1 cellular context compared by ENCODE assay signal in genomic region chr19:41904118-41904870, GRCh38.
A peak's percentile ranks its signal among the peaks of the same experiment; 100 is the strongest.
TF ChIP-seq lines count a peak whose summit lies in the region.

No MANE protein-coding gene starts in this region.

TF ChIP-seq in HepG2, 621 proteins besides CTCF, POLR2A, EP300 and RAD21 (continued from another document and continues in another):
- TF ChIP-seq, protein P1, sequence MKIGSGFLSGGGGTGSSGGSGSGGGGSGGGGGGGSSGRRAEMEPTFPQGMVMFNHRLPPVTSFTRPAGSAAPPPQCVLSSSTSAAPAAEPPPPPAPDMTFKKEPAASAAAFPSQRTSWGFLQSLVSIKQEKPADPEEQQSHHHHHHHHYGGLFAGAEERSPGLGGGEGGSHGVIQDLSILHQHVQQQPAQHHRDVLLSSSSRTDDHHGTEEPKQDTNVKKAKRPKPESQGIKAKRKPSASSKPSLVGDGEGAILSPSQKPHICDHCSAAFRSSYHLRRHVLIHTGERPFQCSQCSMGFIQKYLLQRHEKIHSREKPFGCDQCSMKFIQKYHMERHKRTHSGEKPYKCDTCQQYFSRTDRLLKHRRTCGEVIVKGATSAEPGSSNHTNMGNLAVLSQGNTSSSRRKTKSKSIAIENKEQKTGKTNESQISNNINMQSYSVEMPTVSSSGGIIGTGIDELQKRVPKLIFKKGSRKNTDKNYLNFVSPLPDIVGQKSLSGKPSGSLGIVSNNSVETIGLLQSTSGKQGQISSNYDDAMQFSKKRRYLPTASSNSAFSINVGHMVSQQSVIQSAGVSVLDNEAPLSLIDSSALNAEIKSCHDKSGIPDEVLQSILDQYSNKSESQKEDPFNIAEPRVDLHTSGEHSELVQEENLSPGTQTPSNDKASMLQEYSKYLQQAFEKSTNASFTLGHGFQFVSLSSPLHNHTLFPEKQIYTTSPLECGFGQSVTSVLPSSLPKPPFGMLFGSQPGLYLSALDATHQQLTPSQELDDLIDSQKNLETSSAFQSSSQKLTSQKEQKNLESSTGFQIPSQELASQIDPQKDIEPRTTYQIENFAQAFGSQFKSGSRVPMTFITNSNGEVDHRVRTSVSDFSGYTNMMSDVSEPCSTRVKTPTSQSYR (CRISPR knock-in tag; IDR thresholded peaks at IDR 0.05; ENCODE audit: borderline replicate concordance), result no peak
- TF ChIP-seq PCBP2 (optimal IDR thresholded peaks at IDR 0.05; ENCODE audit: low read depth, low read length, poor library complexity, severe bottlenecking) (no peak), MED8 (CRISPR knock-in tag; IDR thresholded peaks at IDR 0.05; ENCODE audit: insufficient replicate concordance) (no peak), TEAD3 (CRISPR knock-in tag; optimal IDR thresholded peaks at IDR 0.05; ENCODE audit: borderline replicate concordance) (peak; percentile 57), RORA (CRISPR knock-in tag; IDR thresholded peaks at IDR 0.05) (no peak), MTF2 (CRISPR knock-in tag; IDR thresholded peaks at IDR 0.05; ENCODE audit: borderline replicate concordance) (no peak), MXD4 (CRISPR knock-in tag; IDR thresholded peaks at IDR 0.05) (0 out of 2 replicates have a peak, but pooled peaks have one; percentile 26), DMAP1 (CRISPR knock-in tag; IDR thresholded peaks at IDR 0.05) (no peak), BCL3 (CRISPR knock-in tag; IDR thresholded peaks at IDR 0.05) (0 out of 2 replicates have a peak, but pooled peaks have one; percentile 21), THYN1 (CRISPR knock-in tag; IDR thresholded peaks at IDR 0.05; ENCODE audit: borderline replicate concordance, low read depth) (no peak), TGIF2 (CRISPR knock-in tag; IDR thresholded peaks at IDR 0.05) (no peak), ZNF629 (CRISPR knock-in tag; conservative IDR thresholded peaks at IDR 0.05) (no peak), PCBP1 (IDR thresholded peaks at IDR 0.05; ENCODE audit: borderline replicate concordance, low read depth, low read length) (no peak), MED13 (CRISPR knock-in tag; IDR thresholded peaks at IDR 0.05) (no peak), ZNF615 (CRISPR knock-in tag; IDR thresholded peaks at IDR 0.05; ENCODE audit: borderline replicate concordance) (no peak), ZNF552 (CRISPR knock-in tag; IDR thresholded peaks at IDR 0.05; ENCODE audit: borderline replicate concordance) (no peak; the same call in 1 of the 2 replicates), NFIB (CRISPR knock-in tag; IDR thresholded peaks at IDR 0.05; ENCODE audit: borderline replicate concordance) (no peak), ZSCAN31 (CRISPR knock-in tag; IDR thresholded peaks at IDR 0.05; ENCODE audit: low read depth) (no peak), JUND (CRISPR knock-in tag; IDR thresholded peaks at IDR 0.05) (no peak), ZNF605 (CRISPR knock-in tag; IDR thresholded peaks at IDR 0.05) (no peak), MAFG (CRISPR knock-in tag; IDR thresholded peaks at IDR 0.05) (no peak), MBD4 (IDR thresholded peaks at IDR 0.05; ENCODE audit: borderline replicate concordance, low read length) (no peak), GMEB2 (CRISPR knock-in tag; IDR thresholded peaks at IDR 0.05; ENCODE audit: low read depth) (no peak)
- TF ChIP-seq, protein P2, sequence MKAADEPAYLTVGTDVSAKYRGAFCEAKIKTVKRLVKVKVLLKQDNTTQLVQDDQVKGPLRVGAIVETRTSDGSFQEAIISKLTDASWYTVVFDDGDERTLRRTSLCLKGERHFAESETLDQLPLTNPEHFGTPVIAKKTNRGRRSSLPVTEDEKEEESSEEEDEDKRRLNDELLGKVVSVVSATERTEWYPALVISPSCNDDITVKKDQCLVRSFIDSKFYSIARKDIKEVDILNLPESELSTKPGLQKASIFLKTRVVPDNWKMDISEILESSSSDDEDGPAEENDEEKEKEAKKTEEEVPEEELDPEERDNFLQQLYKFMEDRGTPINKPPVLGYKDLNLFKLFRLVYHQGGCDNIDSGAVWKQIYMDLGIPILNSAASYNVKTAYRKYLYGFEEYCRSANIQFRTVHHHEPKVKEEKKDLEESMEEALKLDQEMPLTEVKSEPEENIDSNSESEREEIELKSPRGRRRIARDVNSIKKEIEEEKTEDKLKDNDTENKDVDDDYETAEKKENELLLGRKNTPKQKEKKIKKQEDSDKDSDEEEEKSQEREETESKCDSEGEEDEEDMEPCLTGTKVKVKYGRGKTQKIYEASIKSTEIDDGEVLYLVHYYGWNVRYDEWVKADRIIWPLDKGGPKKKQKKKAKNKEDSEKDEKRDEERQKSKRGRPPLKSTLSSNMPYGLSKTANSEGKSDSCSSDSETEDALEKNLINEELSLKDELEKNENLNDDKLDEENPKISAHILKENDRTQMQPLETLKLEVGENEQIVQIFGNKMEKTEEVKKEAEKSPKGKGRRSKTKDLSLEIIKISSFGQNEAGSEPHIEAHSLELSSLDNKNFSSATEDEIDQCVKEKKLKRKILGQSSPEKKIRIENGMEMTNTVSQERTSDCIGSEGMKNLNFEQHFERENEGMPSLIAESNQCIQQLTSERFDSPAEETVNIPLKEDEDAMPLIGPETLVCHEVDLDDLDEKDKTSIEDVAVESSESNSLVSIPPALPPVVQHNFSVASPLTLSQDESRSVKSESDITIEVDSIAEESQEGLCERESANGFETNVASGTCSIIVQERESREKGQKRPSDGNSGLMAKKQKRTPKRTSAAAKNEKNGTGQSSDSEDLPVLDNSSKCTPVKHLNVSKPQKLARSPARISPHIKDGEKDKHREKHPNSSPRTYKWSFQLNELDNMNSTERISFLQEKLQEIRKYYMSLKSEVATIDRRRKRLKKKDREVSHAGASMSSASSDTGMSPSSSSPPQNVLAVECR (CRISPR knock-in tag; IDR thresholded peaks at IDR 0.05; ENCODE audit: borderline replicate concordance), result no peak; the same call in 1 of the 2 replicates
- TF ChIP-seq, protein P3, sequence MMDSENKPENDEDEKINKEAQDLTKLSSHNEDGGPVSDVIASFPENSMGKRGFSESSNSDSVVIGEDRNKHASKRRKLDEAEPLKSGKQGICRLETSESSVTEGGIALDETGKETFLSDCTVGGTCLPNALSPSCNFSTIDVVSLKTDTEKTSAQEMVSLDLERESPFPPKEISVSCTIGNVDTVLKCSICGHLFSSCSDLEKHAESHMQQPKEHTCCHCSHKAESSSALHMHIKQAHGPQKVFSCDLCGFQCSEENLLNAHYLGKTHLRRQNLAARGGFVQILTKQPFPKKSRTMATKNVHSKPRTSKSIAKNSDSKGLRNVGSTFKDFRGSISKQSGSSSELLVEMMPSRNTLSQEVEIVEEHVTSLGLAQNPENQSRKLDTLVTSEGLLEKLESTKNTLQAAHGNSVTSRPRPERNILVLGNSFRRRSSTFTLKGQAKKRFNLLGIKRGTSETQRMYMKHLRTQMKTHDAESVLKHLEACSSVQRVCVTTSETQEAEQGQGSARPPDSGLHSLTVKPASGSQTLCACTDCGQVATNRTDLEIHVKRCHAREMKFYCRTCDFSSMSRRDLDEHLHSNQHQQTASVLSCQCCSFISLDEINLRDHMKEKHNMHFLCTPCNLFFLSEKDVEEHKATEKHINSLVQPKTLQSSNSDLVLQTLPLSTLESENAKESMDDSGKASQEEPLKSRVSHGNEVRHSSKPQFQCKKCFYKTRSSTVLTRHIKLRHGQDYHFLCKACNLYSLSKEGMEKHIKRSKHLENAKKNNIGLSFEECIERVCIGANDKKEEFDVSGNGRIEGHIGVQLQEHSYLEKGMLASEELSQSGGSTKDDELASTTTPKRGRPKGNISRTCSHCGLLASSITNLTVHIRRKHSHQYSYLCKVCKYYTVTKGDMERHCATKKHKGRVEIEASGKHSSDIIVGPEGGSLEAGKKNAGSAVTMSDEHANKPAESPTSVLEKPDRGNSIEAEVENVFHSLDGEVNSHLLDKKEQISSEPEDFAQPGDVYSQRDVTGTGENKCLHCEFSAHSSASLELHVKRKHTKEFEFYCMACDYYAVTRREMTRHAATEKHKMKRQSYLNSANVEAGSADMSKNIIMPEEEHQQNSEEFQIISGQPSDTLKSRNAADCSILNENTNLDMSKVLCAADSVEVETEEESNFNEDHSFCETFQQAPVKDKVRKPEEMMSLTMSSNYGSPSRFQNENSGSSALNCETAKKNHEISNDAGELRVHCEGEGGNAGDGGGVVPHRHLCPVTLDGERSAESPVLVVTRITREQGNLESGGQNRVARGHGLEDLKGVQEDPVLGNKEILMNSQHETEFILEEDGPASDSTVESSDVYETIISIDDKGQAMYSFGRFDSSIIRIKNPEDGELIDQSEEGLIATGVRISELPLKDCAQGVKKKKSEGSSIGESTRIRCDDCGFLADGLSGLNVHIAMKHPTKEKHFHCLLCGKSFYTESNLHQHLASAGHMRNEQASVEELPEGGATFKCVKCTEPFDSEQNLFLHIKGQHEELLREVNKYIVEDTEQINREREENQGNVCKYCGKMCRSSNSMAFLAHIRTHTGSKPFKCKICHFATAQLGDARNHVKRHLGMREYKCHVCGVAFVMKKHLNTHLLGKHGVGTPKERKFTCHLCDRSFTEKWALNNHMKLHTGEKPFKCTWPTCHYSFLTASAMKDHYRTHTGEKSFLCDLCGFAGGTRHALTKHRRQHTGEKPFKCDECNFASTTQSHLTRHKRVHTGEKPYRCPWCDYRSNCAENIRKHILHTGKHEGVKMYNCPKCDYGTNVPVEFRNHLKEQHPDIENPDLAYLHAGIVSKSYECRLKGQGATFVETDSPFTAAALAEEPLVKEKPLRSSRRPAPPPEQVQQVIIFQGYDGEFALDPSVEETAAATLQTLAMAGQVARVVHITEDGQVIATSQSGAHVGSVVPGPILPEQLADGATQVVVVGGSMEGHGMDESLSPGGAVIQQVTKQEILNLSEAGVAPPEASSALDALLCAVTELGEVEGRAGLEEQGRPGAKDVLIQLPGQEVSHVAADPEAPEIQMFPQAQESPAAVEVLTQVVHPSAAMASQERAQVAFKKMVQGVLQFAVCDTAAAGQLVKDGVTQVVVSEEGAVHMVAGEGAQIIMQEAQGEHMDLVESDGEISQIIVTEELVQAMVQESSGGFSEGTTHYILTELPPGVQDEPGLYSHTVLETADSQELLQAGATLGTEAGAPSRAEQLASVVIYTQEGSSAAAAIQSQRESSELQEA (CRISPR knock-in tag; IDR thresholded peaks at IDR 0.05; ENCODE audit: not compliant biosample characterization), result no peak
- TF ChIP-seq, protein P4, sequence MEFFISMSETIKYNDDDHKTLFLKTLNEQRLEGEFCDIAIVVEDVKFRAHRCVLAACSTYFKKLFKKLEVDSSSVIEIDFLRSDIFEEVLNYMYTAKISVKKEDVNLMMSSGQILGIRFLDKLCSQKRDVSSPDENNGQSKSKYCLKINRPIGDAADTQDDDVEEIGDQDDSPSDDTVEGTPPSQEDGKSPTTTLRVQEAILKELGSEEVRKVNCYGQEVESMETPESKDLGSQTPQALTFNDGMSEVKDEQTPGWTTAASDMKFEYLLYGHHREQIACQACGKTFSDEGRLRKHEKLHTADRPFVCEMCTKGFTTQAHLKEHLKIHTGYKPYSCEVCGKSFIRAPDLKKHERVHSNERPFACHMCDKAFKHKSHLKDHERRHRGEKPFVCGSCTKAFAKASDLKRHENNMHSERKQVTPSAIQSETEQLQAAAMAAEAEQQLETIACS (CRISPR knock-in tag; IDR thresholded peaks at IDR 0.05), result no peak
- TF ChIP-seq, protein P5, sequence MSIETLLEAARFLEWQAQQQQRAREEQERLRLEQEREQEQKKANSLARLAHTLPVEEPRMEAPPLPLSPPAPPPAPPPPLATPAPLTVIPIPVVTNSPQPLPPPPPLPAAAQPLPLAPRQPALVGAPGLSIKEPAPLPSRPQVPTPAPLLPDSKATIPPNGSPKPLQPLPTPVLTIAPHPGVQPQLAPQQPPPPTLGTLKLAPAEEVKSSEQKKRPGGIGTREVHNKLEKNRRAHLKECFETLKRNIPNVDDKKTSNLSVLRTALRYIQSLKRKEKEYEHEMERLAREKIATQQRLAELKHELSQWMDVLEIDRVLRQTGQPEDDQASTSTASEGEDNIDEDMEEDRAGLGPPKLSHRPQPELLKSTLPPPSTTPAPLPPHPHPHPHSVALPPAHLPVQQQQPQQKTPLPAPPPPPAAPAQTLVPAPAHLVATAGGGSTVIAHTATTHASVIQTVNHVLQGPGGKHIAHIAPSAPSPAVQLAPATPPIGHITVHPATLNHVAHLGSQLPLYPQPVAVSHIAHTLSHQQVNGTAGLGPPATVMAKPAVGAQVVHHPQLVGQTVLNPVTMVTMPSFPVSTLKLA (IDR thresholded peaks at IDR 0.05), result no peak
- TF ChIP-seq, protein P6, sequence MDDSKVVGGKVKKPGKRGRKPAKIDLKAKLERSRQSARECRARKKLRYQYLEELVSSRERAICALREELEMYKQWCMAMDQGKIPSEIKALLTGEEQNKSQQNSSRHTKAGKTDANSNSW (CRISPR knock-in tag; IDR thresholded peaks at IDR 0.05; ENCODE audit: borderline replicate concordance), result no peak
- TF ChIP-seq, protein P7, sequence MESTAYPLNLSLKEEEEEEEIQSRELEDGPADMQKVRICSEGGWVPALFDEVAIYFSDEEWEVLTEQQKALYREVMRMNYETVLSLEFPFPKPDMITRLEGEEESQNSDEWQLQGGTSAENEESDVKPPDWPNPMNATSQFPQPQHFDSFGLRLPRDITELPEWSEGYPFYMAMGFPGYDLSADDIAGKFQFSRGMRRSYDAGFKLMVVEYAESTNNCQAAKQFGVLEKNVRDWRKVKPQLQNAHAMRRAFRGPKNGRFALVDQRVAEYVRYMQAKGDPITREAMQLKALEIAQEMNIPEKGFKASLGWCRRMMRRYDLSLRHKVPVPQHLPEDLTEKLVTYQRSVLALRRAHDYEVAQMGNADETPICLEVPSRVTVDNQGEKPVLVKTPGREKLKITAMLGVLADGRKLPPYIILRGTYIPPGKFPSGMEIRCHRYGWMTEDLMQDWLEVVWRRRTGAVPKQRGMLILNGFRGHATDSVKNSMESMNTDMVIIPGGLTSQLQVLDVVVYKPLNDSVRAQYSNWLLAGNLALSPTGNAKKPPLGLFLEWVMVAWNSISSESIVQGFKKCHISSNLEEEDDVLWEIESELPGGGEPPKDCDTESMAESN (CRISPR knock-in tag; conservative IDR thresholded peaks at IDR 0.05), result peak; percentile 79; the same call in 1 of the 2 replicates
